ENCODE assay signal across 12 cellular contexts in the genomic region with DNA sequence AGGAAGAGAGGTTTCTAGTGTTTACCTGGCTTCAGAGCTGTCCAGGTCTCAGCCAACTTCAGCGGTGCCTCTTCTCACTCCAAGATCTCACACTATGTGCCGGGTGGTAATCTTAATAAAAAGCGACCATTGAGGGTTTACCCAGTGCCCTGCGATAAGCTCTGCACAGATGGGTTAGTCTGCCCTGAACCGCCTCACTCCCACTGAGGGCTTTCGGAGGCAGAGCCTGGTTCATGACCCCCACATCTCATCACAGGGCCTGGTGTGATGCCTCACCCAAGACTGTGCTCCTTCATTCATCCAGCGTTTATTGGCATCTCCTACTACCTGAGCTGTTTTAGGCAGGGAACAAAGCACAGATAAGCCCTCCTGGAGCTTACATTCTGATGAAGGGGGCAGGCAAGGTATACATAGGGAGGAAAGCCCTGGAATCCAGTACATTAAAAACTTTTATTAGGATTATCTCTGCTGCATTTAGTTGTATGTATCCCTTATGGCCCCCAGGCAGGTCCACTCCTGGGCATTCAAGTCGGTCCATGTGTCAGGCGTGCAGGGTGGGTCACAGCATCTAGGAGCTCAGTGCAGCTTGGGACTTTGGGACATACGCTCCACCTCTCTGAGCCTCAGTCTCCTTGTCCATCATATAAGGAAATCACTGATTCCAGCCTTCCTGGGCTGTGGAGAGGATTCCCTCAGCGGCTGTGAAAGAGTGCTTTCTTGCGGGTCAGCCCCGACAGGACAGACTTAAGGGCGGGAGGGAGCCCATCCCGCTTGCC. TPM values are rescaled to one million over a fixed set of nuclear protein-coding genes. Genes with fewer than 3 reads are reported as not detected.
DNase-seq lines count a peak whose midpoint lies in the region; ATAC-seq and TF ChIP-seq lines count a peak whose summit lies in the region.
"Had no signal": no experiment of that assay in that cellular context is flagged by ENCODE, and none has a peak within 500 bp of the region (broad histone marks: within the 10 kb centered on the region; RNA-seq: fewer than 3 reads in every experiment).

No MANE protein-coding gene starts in this region.

- in situ Hi-C loops in transverse colon (cut with MboI; ENCODE audit: low pct_ligation_motif_present in 1 of 4, low pct_unique_long_range_greater_than_20kb in 1 of 4, low sequenced_read_pairs in 3 of 4): no loop called here

- CTCF ChIA-PET in activated CD4-positive, alpha-beta memory T cell treated with anti-CD3 and anti-CD28 coated beads for 36 hours (lab: Charles Lee): no interaction called here
- CTCF ChIA-PET in activated CD4-positive, alpha-beta memory T cell treated with anti-CD3 and anti-CD28 coated beads, Interleukin-2, amount 10 ng/mL, durations not matched to agents 7 days and 5 days (lab: Charles Lee): no interaction called here

- no peaks in the 10 kb centered on the region for H3K4me1 ChIP-seq in esophagus (ENCODE audit: control insufficient read depth in 2 of 2, insufficient read depth in 2 of 2, low read length in 1 of 2)
- H3K4me1 ChIP-seq in transverse colon: peaks cover 0 to 7% (median 0%) of the 10 kb centered on the region in 4 donors
- H3K4me1 ChIP-seq in foreskin keratinocyte: no peaks in the 10 kb centered on the region

- peak overlapping the region; percentile 23 for H3K4me3 Mint-ChIP-seq in activated CD4-positive, alpha-beta memory T cell treated with anti-CD3 and anti-CD28 coated beads for 36 hours
- no peak overlapping the region for H3K4me3 Mint-ChIP-seq in activated CD4-positive, alpha-beta memory T cell treated with anti-CD3 and anti-CD28 coated beads, Interleukin-2, amount 10 ng/mL, durations not matched to agents 7 days and 5 days
- H3K4me3 Mint-ChIP-seq in nephron: peak overlapping the region; percentile 79 to 90 (median 84)
- H3K4me3 Mint-ChIP-seq: immature natural killer cell had no signal

- POLR2A ChIA-PET in activated CD4-positive, alpha-beta memory T cell treated with anti-CD3 and anti-CD28 coated beads for 36 hours (lab: Charles Lee): no interaction called here
- POLR2A ChIA-PET in activated CD4-positive, alpha-beta memory T cell treated with anti-CD3 and anti-CD28 coated beads, Interleukin-2, amount 10 ng/mL, durations not matched to agents 7 days and 5 days (lab: Charles Lee): no interaction called here

- peak overlapping the region; percentile 52 to 82 for H3K27ac ChIP-seq in esophagus (ENCODE audit: low read depth in 2 of 2, low read length in 1 of 2)
- H3K27ac ChIP-seq in transverse colon: peak overlapping the region; percentile 39 to 85 (median 84)
- no peak overlapping the region for H3K27ac ChIP-seq in foreskin keratinocyte

- no peak for DNase-seq in activated CD4-positive, alpha-beta memory T cell treated with anti-CD3 and anti-CD28 coated beads for 36 hours
- no peak for DNase-seq in activated CD4-positive, alpha-beta memory T cell treated with anti-CD3 and anti-CD28 coated beads, Interleukin-2, amount 10 ng/mL, durations not matched to agents 7 days and 5 days
- DNase-seq in transverse colon: no peak
- no peak for DNase-seq in SIG-M5 treated with dmso at 0.1 percent for 504 hours (lab: John Stamatoyannopoulos, UW; ENCODE audit: unreplicated experiment)
- no peak for DNase-seq in superior temporal gyrus (ENCODE audit: extremely low spot score)
- no peak for DNase-seq in foreskin keratinocyte
- DNase-seq: immature natural killer cell, NCI-H1092, small intestine, substantia nigra had no signal

- H3K36me3 ChIP-seq in esophagus (ENCODE audit: control insufficient read depth in 2 of 2, insufficient read depth in 2 of 2, low read length in 1 of 2) (no peaks in the 10 kb centered on the region), transverse colon (no peaks in the 10 kb centered on the region)

- intact Hi-C loops in activated CD4-positive, alpha-beta memory T cell treated with anti-CD3 and anti-CD28 coated beads for 36 hours (cut with micrococcal nuclease): no loop called here
- intact Hi-C loops in transverse colon (cut with DNase I; ENCODE audit: low total_unique reads): no loop called here

- WGBS in esophagus, 2 donors: 48 to 50% methylated on average over 15 of the region's 15 CpGs
- 20 to 52% methylated on average over 6 to 15 of the region's 15 CpGs for WGBS in transverse colon (ENCODE audit: low coverage in 1 of 2), 2 donors

- H3K4me3 ChIP-seq in esophagus (ENCODE audit: low read depth in 1 of 2, low read length in 2 of 2) (peak overlapping the region; percentile 50 to 54), transverse colon (peak overlapping the region; percentile 23 to 47 (median 42))

- H3K27me3 ChIP-seq in esophagus (ENCODE audit: control insufficient read depth in 1 of 2, insufficient read depth in 2 of 2, low read length in 2 of 2) (peaks cover 2 to 14% of the 10 kb centered on the region in 2 donors), transverse colon (peaks cover 31% of the 10 kb centered on the region), foreskin keratinocyte (peaks cover 80% of the 10 kb centered on the region)

- H3K36me3 Mint-ChIP-seq in activated CD4-positive, alpha-beta memory T cell treated with anti-CD3 and anti-CD28 coated beads for 36 hours: no peaks in the 10 kb centered on the region
- H3K36me3 Mint-ChIP-seq in activated CD4-positive, alpha-beta memory T cell treated with anti-CD3 and anti-CD28 coated beads, Interleukin-2, amount 10 ng/mL, durations not matched to agents 7 days and 5 days (ENCODE audit: low read depth): no peaks in the 10 kb centered on the region
- no peaks in the 10 kb centered on the region for H3K36me3 Mint-ChIP-seq in nephron (ENCODE audit: low read depth)
- H3K36me3 Mint-ChIP-seq: immature natural killer cell had no signal

- ATAC-seq in foreskin keratinocyte: no peak

- H3K27ac Mint-ChIP-seq in activated CD4-positive, alpha-beta memory T cell treated with anti-CD3 and anti-CD28 coated beads for 36 hours: no peak overlapping the region
- H3K27ac Mint-ChIP-seq in activated CD4-positive, alpha-beta memory T cell treated with anti-CD3 and anti-CD28 coated beads, Interleukin-2, amount 10 ng/mL, durations not matched to agents 7 days and 5 days: no peak overlapping the region
- peak overlapping the region in 1 of 3 experiments; percentile 8 for H3K27ac Mint-ChIP-seq in nephron
- H3K27ac Mint-ChIP-seq: immature natural killer cell had no signal

- TF ChIP-seq EP300 in transverse colon (IDR thresholded peaks at IDR 0.05; ENCODE audit: low read depth): no peak

- H3K27me3 Mint-ChIP-seq in activated CD4-positive, alpha-beta memory T cell treated with anti-CD3 and anti-CD28 coated beads for 36 hours: peaks cover 51% of the 10 kb centered on the region
- H3K27me3 Mint-ChIP-seq in activated CD4-positive, alpha-beta memory T cell treated with anti-CD3 and anti-CD28 coated beads, Interleukin-2, amount 10 ng/mL, durations not matched to agents 7 days and 5 days: peaks cover 68% of the 10 kb centered on the region
- H3K27me3 Mint-ChIP-seq in nephron (ENCODE audit: low read depth): peaks cover 76% of the 10 kb centered on the region

- TF ChIP-seq CTCF in nephron (IDR thresholded peaks at IDR 0.05; ENCODE audit: unreplicated experiment in 3 of 3): no peak
- TF ChIP-seq CTCF in transverse colon (IDR thresholded peaks at IDR 0.05): no peak
- TF ChIP-seq CTCF in foreskin keratinocyte (conservative IDR thresholded peaks at IDR 0.05): no peak

- H3K9me3 ChIP-seq in esophagus (ENCODE audit: control insufficient read depth in 2 of 2, insufficient read depth in 1 of 2, low read depth in 1 of 2, low read length in 1 of 2) (no peaks in the 10 kb centered on the region), transverse colon (no peaks in the 10 kb centered on the region)

- no peak for TF ChIP-seq POLR2A in transverse colon (IDR thresholded peaks at IDR 0.05)

- no peaks in the 10 kb centered on the region for H3K9me3 Mint-ChIP-seq in activated CD4-positive, alpha-beta memory T cell treated with anti-CD3 and anti-CD28 coated beads for 36 hours
- H3K9me3 Mint-ChIP-seq in activated CD4-positive, alpha-beta memory T cell treated with anti-CD3 and anti-CD28 coated beads, Interleukin-2, amount 10 ng/mL, durations not matched to agents 7 days and 5 days: no peaks in the 10 kb centered on the region
- H3K9me3 Mint-ChIP-seq in nephron: no peaks in the 10 kb centered on the region
- H3K9me3 Mint-ChIP-seq: immature natural killer cell had no signal

- H3K4me1 Mint-ChIP-seq in activated CD4-positive, alpha-beta memory T cell treated with anti-CD3 and anti-CD28 coated beads for 36 hours (ENCODE audit: low read depth): peaks cover 7% of the 10 kb centered on the region
- H3K4me1 Mint-ChIP-seq in activated CD4-positive, alpha-beta memory T cell treated with anti-CD3 and anti-CD28 coated beads, Interleukin-2, amount 10 ng/mL, durations not matched to agents 7 days and 5 days: peaks cover 11% of the 10 kb centered on the region
- H3K4me1 Mint-ChIP-seq in nephron: peaks cover 42% of the 10 kb centered on the region

RNA-seq across cellular contexts. Expression of a gene that starts 0.6 kb away (rescaled TPM):
- under 1 TPM; 0.12 to 0.14 TPM for total RNA-seq in activated CD4-positive, alpha-beta memory T cell treated with anti-CD3 and anti-CD28 coated beads for 36 hours
- under 1 TPM; 0.30 to 0.33 TPM for total RNA-seq in activated CD4-positive, alpha-beta memory T cell treated with anti-CD3 and anti-CD28 coated beads, Interleukin-2, amount 10 ng/mL, durations not matched to agents 7 days and 5 days
- 1 to 10 TPM; 5.2 to 7.3 TPM for polyA plus RNA-seq in esophagus
- 10 to 100 TPM in 2 of 4 donors, 1 to 10 TPM in 2; 4.6 to 51.9 (median 10.7) TPM for total RNA-seq in transverse colon
- not detected in 2 replicates for total RNA-seq in foreskin keratinocyte
- polyA plus RNA-seq in foreskin keratinocyte: 0.01 TPM in 1 of 2 replicates, not detected in the other
